24 cellular contexts compared by ENCODE assay signal in genomic region chr9:135522137-135522877, GRCh38. TPM values are rescaled to one million over a fixed set of nuclear protein-coding genes. Genes with fewer than 3 reads are reported as not detected.
DNase-seq lines count a peak whose midpoint lies in the region; ATAC-seq and TF ChIP-seq lines count a peak whose summit lies in the region.
"Had no signal": no experiment of that assay in that cellular context is flagged by ENCODE, and none has a peak within 500 bp of the region (broad histone marks: within the 10 kb centered on the region; RNA-seq: fewer than 3 reads in every experiment).

No MANE protein-coding gene starts in this region.

- H3K36me3 Mint-ChIP-seq in activated CD4-positive, alpha-beta T cell treated with anti-CD3 and anti-CD28 coated beads for 36 hours (ENCODE audit: low read depth) = no peaks in the 10 kb centered on the region
- H3K36me3 Mint-ChIP-seq in activated CD8-positive, alpha-beta memory T cell treated with anti-CD3 and anti-CD28 coated beads, Interleukin-2, amount 10 ng/mL, durations not matched to agents 7 days and 5 days = no peaks in the 10 kb centered on the region
- H3K36me3 Mint-ChIP-seq in nephron progenitor cell (ENCODE audit: low read depth) = no peaks in the 10 kb centered on the region

- H3K79me2 ChIP-seq in OCI-LY7 (ENCODE audit: insufficient read depth, low read depth, low read length) = no peaks in the 10 kb centered on the region

- BruUV-seq in OCI-LY7 (replicated peaks; lab: Mats Ljungman, UMichigan) = no TSS peak

- CTCF ChIA-PET in activated CD4-positive, alpha-beta T cell treated with anti-CD3 and anti-CD28 coated beads for 36 hours (lab: Charles Lee) = no interaction called here
- CTCF ChIA-PET in activated CD8-positive, alpha-beta memory T cell treated with anti-CD3 and anti-CD28 coated beads, Interleukin-2, amount 10 ng/mL, durations not matched to agents 7 days and 5 days (lab: Charles Lee) = no interaction called here
- CTCF ChIA-PET in OCI-LY7 (lab: Charles Lee; ENCODE audit: unreplicated experiment) = no interaction called here

- H3K27me3 Mint-ChIP-seq in activated CD4-positive, alpha-beta T cell treated with anti-CD3 and anti-CD28 coated beads for 36 hours = peaks cover 4% of the 10 kb centered on the region
- H3K27me3 Mint-ChIP-seq in activated CD8-positive, alpha-beta memory T cell treated with anti-CD3 and anti-CD28 coated beads, Interleukin-2, amount 10 ng/mL, durations not matched to agents 7 days and 5 days = peaks cover 18% of the 10 kb centered on the region
- peaks cover 4% of the 10 kb centered on the region for H3K27me3 Mint-ChIP-seq in nephron progenitor cell (ENCODE audit: low read depth, poor library complexity)

- H3K36me3 ChIP-seq in OCI-LY7 (ENCODE audit: insufficient read depth, low read length) = no peaks in the 10 kb centered on the region
- H3K36me3 ChIP-seq: HAP-1, MG63 had no signal

- H3K9me2 ChIP-seq in OCI-LY7 (ENCODE audit: insufficient read depth, low read length) = no peaks in the 10 kb centered on the region

- no peak overlapping the region for H3K27ac ChIP-seq in OCI-LY7 (ENCODE audit: low read depth, low read length, poor library complexity, severe bottlenecking)

- H3K4me3 Mint-ChIP-seq in activated CD4-positive, alpha-beta T cell treated with anti-CD3 and anti-CD28 coated beads for 36 hours = no peak overlapping the region
- no peak overlapping the region for H3K4me3 Mint-ChIP-seq in activated CD8-positive, alpha-beta memory T cell treated with anti-CD3 and anti-CD28 coated beads, Interleukin-2, amount 10 ng/mL, durations not matched to agents 7 days and 5 days
- peak overlapping the region; percentile 38 for H3K4me3 Mint-ChIP-seq in nephron progenitor cell
- H3K4me3 Mint-ChIP-seq: CD4-positive, alpha-beta T cell had no signal

- ATAC-seq in activated CD4-positive, alpha-beta T cell treated with anti-CD3 and anti-CD28 coated beads for 36 hours = no peak
- ATAC-seq in activated CD8-positive, alpha-beta memory T cell treated with anti-CD3 and anti-CD28 coated beads, Interleukin-2, amount 10 ng/mL, durations not matched to agents 7 days and 5 days = no peak
- ATAC-seq: PC-3 had no signal

- H4K20me1 ChIP-seq in OCI-LY7 (ENCODE audit: insufficient read depth, low read length) = no peaks in the 10 kb centered on the region

- no peaks in the 10 kb centered on the region for H3K4me1 Mint-ChIP-seq in activated CD4-positive, alpha-beta T cell treated with anti-CD3 and anti-CD28 coated beads for 36 hours
- no peaks in the 10 kb centered on the region for H3K4me1 Mint-ChIP-seq in activated CD8-positive, alpha-beta memory T cell treated with anti-CD3 and anti-CD28 coated beads, Interleukin-2, amount 10 ng/mL, durations not matched to agents 7 days and 5 days
- H3K4me1 Mint-ChIP-seq in nephron progenitor cell = peaks cover 44% of the 10 kb centered on the region

- H3K9me3 Mint-ChIP-seq in activated CD4-positive, alpha-beta T cell treated with anti-CD3 and anti-CD28 coated beads for 36 hours (ENCODE audit: low read depth) = no peaks in the 10 kb centered on the region
- no peaks in the 10 kb centered on the region for H3K9me3 Mint-ChIP-seq in activated CD8-positive, alpha-beta memory T cell treated with anti-CD3 and anti-CD28 coated beads, Interleukin-2, amount 10 ng/mL, durations not matched to agents 7 days and 5 days (ENCODE audit: low read depth)
- H3K9me3 Mint-ChIP-seq in nephron progenitor cell = peaks cover 10% of the 10 kb centered on the region
- H3K9me3 Mint-ChIP-seq: CD4-positive, alpha-beta T cell had no signal

- POLR2A ChIA-PET in activated CD4-positive, alpha-beta T cell treated with anti-CD3 and anti-CD28 coated beads for 36 hours (lab: Charles Lee) = no interaction called here
- POLR2A ChIA-PET in OCI-LY7 (lab: Charles Lee) = no interaction called here

- TF ChIP-seq CTCF in nephron progenitor cell (IDR thresholded peaks at IDR 0.05) (no peak), OCI-LY7 (conservative IDR thresholded peaks at IDR 0.05; ENCODE audit: low read length) (no peak)

- no peaks in the 10 kb centered on the region for H3K9me3 ChIP-seq in OCI-LY7 (ENCODE audit: low read length)
- H3K9me3 ChIP-seq: Caco-2, HAP-1, MG63 had no signal

- no peak overlapping the region for H3K4me2 ChIP-seq in OCI-LY7 (ENCODE audit: low read length)

- DNase-seq in activated CD4-positive, alpha-beta T cell treated with anti-CD3 and anti-CD28 coated beads for 1 hour = peak; percentile 3
- DNase-seq in activated CD4-positive, alpha-beta T cell treated with anti-CD3 and anti-CD28 coated beads for 36 hours = no peak
- peak; percentile 38 for DNase-seq in activated CD8-positive, alpha-beta memory T cell treated with anti-CD3 and anti-CD28 coated beads, Interleukin-2, amount 10 ng/mL, durations not matched to agents 7 days and 5 days
- DNase-seq in nephron progenitor cell (no peak), NCI-H2081 (lab: John Stamatoyannopoulos, UW) (no peak), OCI-LY7 (ENCODE audit: low spot score) (no peak)
- DNase-seq in stimulated activated CD8-positive, alpha-beta memory T cell treated with anti-CD3 and anti-CD28 coated beads, Interleukin-4, amount 100 ng/mL, for 48 hours = peak; percentile 9
- no peak for DNase-seq in stimulated activated CD4-positive, alpha-beta T cell treated with anti-CD3 and anti-CD28 coated beads, Interleukin-4, amount 100 ng/mL, for 4 hours
- DNase-seq: 8988T; Caco-2; CD4-positive, alpha-beta T cell; DMS153; GDM1; Kasumi-1; MG63; NCI-H1048; NCI-H1436 treated with DMSO at 0.1 percent for 48 hours; NCI-H2081 treated with DMSO at 0.1 percent for 48 hours; NCI-H510A; PC-3; RPMI8226; SIG-M5 had no signal

- intact Hi-C loops in activated CD4-positive, alpha-beta T cell treated with anti-CD3 and anti-CD28 coated beads for 36 hours (cut with DNase I, micrococcal nuclease) = no loop called here
- intact Hi-C loops in OCI-LY7 (cut with micrococcal nuclease; ENCODE audit: unreplicated experiment) = no loop called here

- no peak overlapping the region for H3K27ac Mint-ChIP-seq in activated CD4-positive, alpha-beta T cell treated with anti-CD3 and anti-CD28 coated beads for 36 hours
- H3K27ac Mint-ChIP-seq in activated CD8-positive, alpha-beta memory T cell treated with anti-CD3 and anti-CD28 coated beads, Interleukin-2, amount 10 ng/mL, durations not matched to agents 7 days and 5 days = no peak overlapping the region
- H3K27ac Mint-ChIP-seq in nephron progenitor cell = no peak overlapping the region
- H3K27ac Mint-ChIP-seq: CD4-positive, alpha-beta T cell had no signal

- no peak overlapping the region for H3K4me3 ChIP-seq in OCI-LY7 (ENCODE audit: low read depth, low read length, poor library complexity, severe bottlenecking)
- H3K4me3 ChIP-seq: HAP-1, MG63 had no signal

- no peaks in the 10 kb centered on the region for H3K4me1 ChIP-seq in OCI-LY7 (ENCODE audit: insufficient read depth, low read length, poor library complexity, severe bottlenecking)
- H3K4me1 ChIP-seq: Caco-2, HAP-1 had no signal

- H2AFZ ChIP-seq in OCI-LY7 (ENCODE audit: low read length) = no peak overlapping the region

RNA-seq across cellular contexts. Expression of gene LCN1, which starts 1.1 kb away (rescaled TPM):
- not detected for total RNA-seq in activated CD4-positive, alpha-beta T cell treated with anti-CD3 and anti-CD28 coated beads for 36 hours
- not detected for total RNA-seq in activated CD8-positive, alpha-beta memory T cell treated with anti-CD3 and anti-CD28 coated beads, Interleukin-2, amount 10 ng/mL, durations not matched to agents 7 days and 5 days
- not detected in 2 replicates for total RNA-seq in OCI-LY7 (2014; rRNA removed; shearing (Covaris generic))
- not detected in 2 replicates for total RNA-seq in OCI-LY7 (2022)
- total RNA-seq: Caco-2; CD4-positive, alpha-beta T cell; Daoy; PC-3 had no signal

RNA-seq across cellular contexts. Expression of gene MRPS2, which starts 21.8 kb away (rescaled TPM):
- 10 to 100 TPM; 50.0 to 70.6 TPM for total RNA-seq in activated CD4-positive, alpha-beta T cell treated with anti-CD3 and anti-CD28 coated beads for 36 hours
- total RNA-seq in activated CD8-positive, alpha-beta memory T cell treated with anti-CD3 and anti-CD28 coated beads, Interleukin-2, amount 10 ng/mL, durations not matched to agents 7 days and 5 days = 10 to 100 TPM; 34.7 to 38.0 TPM
- total RNA-seq in OCI-LY7 (2014; rRNA removed; shearing (Covaris generic)) = 30.2 and 42.7 TPM in 2 replicates
- 50.3 and 55.7 TPM in 2 replicates for total RNA-seq in OCI-LY7 (2022)

RNA-seq across cellular contexts. Expression of gene OBP2A, which starts 23.6 kb away (rescaled TPM):
- total RNA-seq in activated CD4-positive, alpha-beta T cell treated with anti-CD3 and anti-CD28 coated beads for 36 hours = not detected
- total RNA-seq in activated CD8-positive, alpha-beta memory T cell treated with anti-CD3 and anti-CD28 coated beads, Interleukin-2, amount 10 ng/mL, durations not matched to agents 7 days and 5 days = not detected
- total RNA-seq in OCI-LY7 (2014; rRNA removed; shearing (Covaris generic)) = not detected in 2 replicates
- not detected in 2 replicates for total RNA-seq in OCI-LY7 (2022)
- total RNA-seq: Caco-2; CD4-positive, alpha-beta T cell; Daoy; PC-3 had no signal

RNA-seq across cellular contexts. Expression of gene PAEP, which starts 39.2 kb away (rescaled TPM):
- total RNA-seq in activated CD4-positive, alpha-beta T cell treated with anti-CD3 and anti-CD28 coated beads for 36 hours = not detected
- not detected for total RNA-seq in activated CD8-positive, alpha-beta memory T cell treated with anti-CD3 and anti-CD28 coated beads, Interleukin-2, amount 10 ng/mL, durations not matched to agents 7 days and 5 days
- total RNA-seq in OCI-LY7 (2014; rRNA removed; shearing (Covaris generic)) = not detected in 2 replicates
- not detected in 2 replicates for total RNA-seq in OCI-LY7 (2022)
- total RNA-seq: Caco-2; CD4-positive, alpha-beta T cell; Daoy; PC-3 had no signal

RNA-seq across cellular contexts. Expression of gene PPP1R26, which starts 42.7 kb away (rescaled TPM):
- total RNA-seq in activated CD4-positive, alpha-beta T cell treated with anti-CD3 and anti-CD28 coated beads for 36 hours = 1 to 10 TPM; 1.5 to 2.4 TPM
- total RNA-seq in activated CD8-positive, alpha-beta memory T cell treated with anti-CD3 and anti-CD28 coated beads, Interleukin-2, amount 10 ng/mL, durations not matched to agents 7 days and 5 days = under 1 TPM; 0.18 to 0.28 TPM
- 1.5 TPM in 2 replicates for total RNA-seq in OCI-LY7 (2014; rRNA removed; shearing (Covaris generic))
- total RNA-seq in OCI-LY7 (2022) = 0.21 and 0.52 TPM in 2 replicates

Comparison
In these comparisons a context has a peak if more than half of its experiments do, and no peak if none do; other contexts are left out.
1. DNase-seq: peak in activated CD4-positive, alpha-beta T cell treated with anti-CD3 and anti-CD28 coated beads for 1 hour (single experiment), activated CD8-positive, alpha-beta memory T cell treated with anti-CD3 and anti-CD28 coated beads, Interleukin-2, amount 10 ng/mL, durations not matched to agents 7 days and 5 days (single experiment) and stimulated activated CD8-positive, alpha-beta memory T cell treated with anti-CD3 and anti-CD28 coated beads, Interleukin-4, amount 100 ng/mL, for 48 hours (single experiment); none in activated CD4-positive, alpha-beta T cell treated with anti-CD3 and anti-CD28 coated beads for 36 hours (single experiment), nephron progenitor cell (single experiment), stimulated activated CD4-positive, alpha-beta T cell treated with anti-CD3 and anti-CD28 coated beads, Interleukin-4, amount 100 ng/mL, for 4 hours (0 of 2), NCI-H2081 (0 of 2) and OCI-LY7 (single experiment).